Comparison of ENCODE assay signal across 11 cellular contexts in genomic region chr7:141663081-141663510, GRCh38. TPM values are rescaled to one million over a fixed set of nuclear protein-coding genes. Genes with fewer than 3 reads are reported as not detected.
DNase-seq lines count a peak whose midpoint lies in the region; ATAC-seq and TF ChIP-seq lines count a peak whose summit lies in the region.
"Had no signal": no experiment of that assay in that cellular context is flagged by ENCODE, and none has a peak within 500 bp of the region (broad histone marks: within the 10 kb centered on the region; RNA-seq: fewer than 3 reads in every experiment).

No MANE protein-coding gene starts in this region.

- peak overlapping the region; percentile 47 for H3K27ac Mint-ChIP-seq in activated CD8-positive, alpha-beta memory T cell treated with anti-CD3 and anti-CD28 coated beads, Interleukin-2, amount 10 ng/mL, durations not matched to agents 7 days and 5 days
- H3K27ac Mint-ChIP-seq in activated CD4-positive, alpha-beta memory T cell treated with anti-CD3 and anti-CD28 coated beads, Interleukin-2, amount 10 ng/mL, durations not matched to agents 7 days and 5 days, result peak overlapping the region; percentile 50

- H3K36me3 ChIP-seq in left ventricle myocardium inferior (peaks cover 68% of the 10 kb centered on the region), stomach (peaks cover 19 to 97% (median 85%) of the 10 kb centered on the region in 4 donors)
- H3K36me3 ChIP-seq: uterus had no signal

- TF ChIP-seq EP300 in stomach (IDR thresholded peaks at IDR 0.05), result no peak

- H3K27ac ChIP-seq in left ventricle myocardium inferior (replicated peaks) (peak overlapping the region; percentile 30), stomach (peak overlapping the region; percentile 64 to 79 (median 70))
- H3K27ac ChIP-seq: uterus had no signal

- H3K4me1 Mint-ChIP-seq in activated CD8-positive, alpha-beta memory T cell treated with anti-CD3 and anti-CD28 coated beads, Interleukin-2, amount 10 ng/mL, durations not matched to agents 7 days and 5 days, result peaks cover 28% of the 10 kb centered on the region
- peaks cover 40% of the 10 kb centered on the region for H3K4me1 Mint-ChIP-seq in activated CD4-positive, alpha-beta memory T cell treated with anti-CD3 and anti-CD28 coated beads, Interleukin-2, amount 10 ng/mL, durations not matched to agents 7 days and 5 days

- no peak for TF ChIP-seq POLR2A in stomach (IDR thresholded peaks at IDR 0.05)

- H3K27me3 Mint-ChIP-seq in activated CD8-positive, alpha-beta memory T cell treated with anti-CD3 and anti-CD28 coated beads, Interleukin-2, amount 10 ng/mL, durations not matched to agents 7 days and 5 days, result no peaks in the 10 kb centered on the region
- H3K27me3 Mint-ChIP-seq in activated CD4-positive, alpha-beta memory T cell treated with anti-CD3 and anti-CD28 coated beads, Interleukin-2, amount 10 ng/mL, durations not matched to agents 7 days and 5 days, result no peaks in the 10 kb centered on the region

- H3K9me3 ChIP-seq in left ventricle myocardium inferior (replicated peaks), result no peaks in the 10 kb centered on the region
- no peaks in the 10 kb centered on the region for H3K9me3 ChIP-seq in stomach
- H3K9me3 ChIP-seq: uterus had no signal

- TF ChIP-seq CTCF in left ventricle myocardium inferior (IDR thresholded peaks at IDR 0.05; ENCODE audit: borderline replicate concordance), result no peak
- no peak for TF ChIP-seq CTCF in stomach (IDR thresholded peaks at IDR 0.05)

- no peak overlapping the region for H3K4me3 Mint-ChIP-seq in activated CD8-positive, alpha-beta memory T cell treated with anti-CD3 and anti-CD28 coated beads, Interleukin-2, amount 10 ng/mL, durations not matched to agents 7 days and 5 days
- no peak overlapping the region for H3K4me3 Mint-ChIP-seq in activated CD4-positive, alpha-beta memory T cell treated with anti-CD3 and anti-CD28 coated beads, Interleukin-2, amount 10 ng/mL, durations not matched to agents 7 days and 5 days

- H3K27me3 ChIP-seq in left ventricle myocardium inferior (ENCODE audit: low read depth) (no peaks in the 10 kb centered on the region), stomach (no peaks in the 10 kb centered on the region)
- H3K27me3 ChIP-seq: uterus had no signal

- no peak for DNase-seq in activated CD8-positive, alpha-beta memory T cell treated with anti-CD3 and anti-CD28 coated beads, Interleukin-2, amount 10 ng/mL, durations not matched to agents 7 days and 5 days
- DNase-seq in activated CD8-positive, alpha-beta memory T cell treated with anti-CD3 and anti-CD28 coated beads, Interleukin-2, amount 50 U/mL, for 48 hours, result no peak
- DNase-seq in activated CD4-positive, alpha-beta memory T cell treated with anti-CD3 and anti-CD28 coated beads, Interleukin-2, amount 10 ng/mL, durations not matched to agents 7 days and 5 days, result no peak
- DNase-seq in left ventricle myocardium inferior (no peak), stomach (peak; percentile 69)
- DNase-seq: MM.1S, uterus had no signal

- H3K4me1 ChIP-seq in left ventricle myocardium inferior (peaks cover 11% of the 10 kb centered on the region), stomach (peaks cover 15 to 48% (median 19%) of the 10 kb centered on the region in 4 donors)
- H3K4me1 ChIP-seq: uterus had no signal

- CTCF ChIA-PET in activated CD8-positive, alpha-beta memory T cell treated with anti-CD3 and anti-CD28 coated beads, Interleukin-2, amount 10 ng/mL, durations not matched to agents 7 days and 5 days (lab: Charles Lee), result interaction anchor here (1.0 to 1.4 kb wide), 2 partner anchors 9 to 75 kb away, joined by 3 to 4 read pairs; partner anchors contain the start of gene SSBP1
- CTCF ChIA-PET in activated CD4-positive, alpha-beta memory T cell treated with anti-CD3 and anti-CD28 coated beads, Interleukin-2, amount 10 ng/mL, durations not matched to agents 7 days and 5 days (lab: Charles Lee), result interaction anchor here (1.1 to 1.5 kb wide), 2 partner anchors 9 to 75 kb away, joined by 3 to 7 read pairs; partner anchors contain the start of gene SSBP1

- peaks cover 10% of the 10 kb centered on the region for H3K36me3 Mint-ChIP-seq in activated CD8-positive, alpha-beta memory T cell treated with anti-CD3 and anti-CD28 coated beads, Interleukin-2, amount 10 ng/mL, durations not matched to agents 7 days and 5 days
- peaks cover 36% of the 10 kb centered on the region for H3K36me3 Mint-ChIP-seq in activated CD4-positive, alpha-beta memory T cell treated with anti-CD3 and anti-CD28 coated beads, Interleukin-2, amount 10 ng/mL, durations not matched to agents 7 days and 5 days (ENCODE audit: low read depth)

- POLR2A ChIA-PET in activated CD4-positive, alpha-beta memory T cell treated with anti-CD3 and anti-CD28 coated beads, Interleukin-2, amount 10 ng/mL, durations not matched to agents 7 days and 5 days (lab: Charles Lee), result interaction anchor here (0.6 kb wide), 1 partner anchor 712 kb away, joined by 3 read pairs; no protein-coding TSS in a partner anchor

- intact Hi-C loops in left ventricle myocardium inferior (cut with micrococcal nuclease) (no loop called here), stomach (cut with DNase I; ENCODE audit: low total_unique reads) (no loop called here)

- WGBS in stomach, 5 donors, result 16 to 51% (median 22%) methylated on average over 4 of the region's 4 CpGs

- peak; percentile 52 for ATAC-seq in activated CD8-positive, alpha-beta memory T cell treated with anti-CD3 and anti-CD28 coated beads, Interleukin-2, amount 10 ng/mL, durations not matched to agents 7 days and 5 days
- ATAC-seq in GM18870 (IDR thresholded peaks at IDR 0.05; ENCODE audit: unreplicated experiment) (no peak), HG02678 (IDR thresholded peaks at IDR 0.05; ENCODE audit: unreplicated experiment) (no peak), GM18502 (IDR thresholded peaks at IDR 0.05; ENCODE audit: poor library complexity, unreplicated experiment) (no peak)

- H3K4me3 ChIP-seq in left ventricle myocardium inferior (no peak overlapping the region), stomach (no peak overlapping the region)
- H3K4me3 ChIP-seq: uterus had no signal

- H3K9me3 Mint-ChIP-seq in activated CD8-positive, alpha-beta memory T cell treated with anti-CD3 and anti-CD28 coated beads, Interleukin-2, amount 10 ng/mL, durations not matched to agents 7 days and 5 days (ENCODE audit: low read depth), result no peaks in the 10 kb centered on the region
- H3K9me3 Mint-ChIP-seq in activated CD4-positive, alpha-beta memory T cell treated with anti-CD3 and anti-CD28 coated beads, Interleukin-2, amount 10 ng/mL, durations not matched to agents 7 days and 5 days, result no peaks in the 10 kb centered on the region

RNA-seq across cellular contexts. Expression of gene DENND11, which starts 38.9 kb away (rescaled TPM):
- 10 to 100 TPM; 17.0 to 27.3 TPM for total RNA-seq in activated CD8-positive, alpha-beta memory T cell treated with anti-CD3 and anti-CD28 coated beads, Interleukin-2, amount 10 ng/mL, durations not matched to agents 7 days and 5 days
- 10 to 100 TPM; 24.5 to 24.9 TPM for total RNA-seq in activated CD4-positive, alpha-beta memory T cell treated with anti-CD3 and anti-CD28 coated beads, Interleukin-2, amount 10 ng/mL, durations not matched to agents 7 days and 5 days
- total RNA-seq in left ventricle myocardium inferior, result 8.5 TPM
- 10 to 100 TPM; 10.5 to 80.2 (median 47.2) TPM for total RNA-seq in stomach
- 10 to 100 TPM in 1 of 3 donors, 1 to 10 TPM in 2; 5.8 to 13.0 (median 9.5) TPM for polyA plus RNA-seq in stomach

RNA-seq across cellular contexts. Expression of gene WEE2, which starts 45.1 kb away (rescaled TPM):
- not detected for total RNA-seq in activated CD8-positive, alpha-beta memory T cell treated with anti-CD3 and anti-CD28 coated beads, Interleukin-2, amount 10 ng/mL, durations not matched to agents 7 days and 5 days
- total RNA-seq in activated CD4-positive, alpha-beta memory T cell treated with anti-CD3 and anti-CD28 coated beads, Interleukin-2, amount 10 ng/mL, durations not matched to agents 7 days and 5 days, result not detected
- total RNA-seq in left ventricle myocardium inferior (not detected), stomach (under 1 TPM in 1 of 5 donors, not detected in 4; 0.37 TPM)
- polyA plus RNA-seq in stomach, result not detected
- total RNA-seq: SK-MEL-5 had no signal
